8 cellular contexts compared by ENCODE assay signal in genomic region chr6:27839303-27840081, GRCh38.
A peak's percentile ranks its signal among the peaks of the same experiment; 100 is the strongest.
DNase-seq lines count a peak whose midpoint lies in the region; ATAC-seq, FAIRE-seq and TF ChIP-seq lines count a peak whose summit lies in the region.

No MANE protein-coding gene starts in this region.

- ATAC-seq in pancreas, result peak in 3 of 4 donors; percentile 19 to 37 (median 28)

- H3K27ac ChIP-seq in SJSA1, result peak overlapping the region; percentile 96
- peak overlapping the region; percentile 95 to 97 (median 96) for H3K27ac ChIP-seq in esophagus squamous epithelium
- H3K27ac ChIP-seq in pancreas, result peak overlapping the region; percentile 88 to 97 (median 96)

- peak; percentile 42 for DNase-seq in D341Med (ENCODE audit: low spot score)
- DNase-seq in HK-2 (ENCODE audit: unreplicated experiment), result peak; percentile 59
- DNase-seq in SJSA1 (ENCODE audit: low read depth in 1 of 2, low spot score in 2 of 2), result peak; percentile 82 to 87
- DNase-seq in esophagus squamous epithelium (lab: John Stamatoyannopoulos, UW), result no peak
- peak in 2 of 6 donors; percentile 48 to 53 for DNase-seq in pancreas
- no peak for DNase-seq in NCI-H345 treated with DMSO at 0.1 percent for 48 hours (lab: John Stamatoyannopoulos, UW; ENCODE audit: unreplicated experiment)
- DNase-seq in NCI-H345 (lab: John Stamatoyannopoulos, UW), result no peak
- no peak for DNase-seq in NCI-H2107 (lab: John Stamatoyannopoulos, UW)

- H3K9me3 ChIP-seq in SJSA1 (replicated peaks) (no peaks in the 10 kb centered on the region), esophagus squamous epithelium (no peaks in the 10 kb centered on the region), pancreas (no peaks in the 10 kb centered on the region)

- intact Hi-C loops in esophagus squamous epithelium (cut with DNase I), result no loop called here
- intact Hi-C loops in pancreas (cut with DNase I), result no loop called here

- no peaks in the 10 kb centered on the region for H3K27me3 ChIP-seq in SJSA1 (replicated peaks)
- H3K27me3 ChIP-seq in esophagus squamous epithelium, result no peaks in the 10 kb centered on the region
- H3K27me3 ChIP-seq in pancreas, result no peaks in the 10 kb centered on the region

- no peak for FAIRE-seq in pancreas (lab: Jason Lieb, UNC)

- TF ChIP-seq CTCF in esophagus squamous epithelium (IDR thresholded peaks at IDR 0.05), result no peak
- TF ChIP-seq CTCF in pancreas (IDR thresholded peaks at IDR 0.05), result no peak

- 2% methylated on average over 21 of the region's 21 CpGs for WGBS in esophagus squamous epithelium, 2 donors
- 1 to 3% methylated on average over 21 of the region's 21 CpGs for WGBS in pancreas, 2 donors

- peaks cover 11% of the 10 kb centered on the region for H3K4me1 ChIP-seq in SJSA1 (replicated peaks)
- peaks cover 8 to 42% (median 11%) of the 10 kb centered on the region in 3 donors for H3K4me1 ChIP-seq in esophagus squamous epithelium
- peaks cover 0 to 15% (median 9%) of the 10 kb centered on the region in 3 donors for H3K4me1 ChIP-seq in pancreas

- peak overlapping the region; percentile 53 for H3K4me3 ChIP-seq in SJSA1
- peak overlapping the region; percentile 56 to 83 (median 68) for H3K4me3 ChIP-seq in esophagus squamous epithelium
- H3K4me3 ChIP-seq in pancreas, result peak overlapping the region; percentile 24 to 59 (median 39)

- TF ChIP-seq POLR2A in esophagus squamous epithelium (IDR thresholded peaks at IDR 0.05), result no peak

- H3K36me3 ChIP-seq in SJSA1 (peaks cover 9% of the 10 kb centered on the region; the same call in 1 of the 2 replicates), esophagus squamous epithelium (no peaks in the 10 kb centered on the region), pancreas (no peaks in the 10 kb centered on the region)

Comparison
In these comparisons a context has a peak if more than half of its experiments do, and no peak if none do; other contexts are left out.
1. DNase-seq: peak in D341Med (single experiment), HK-2 (single experiment) and SJSA1 (2 of 2); none in esophagus squamous epithelium (single experiment), NCI-H345 treated with DMSO at 0.1 percent for 48 hours (single experiment), NCI-H345 (single experiment) and NCI-H2107 (single experiment).
2. Peak in every context shown above with its lines, with median percentiles within 50 percentile points of each other: H3K27ac ChIP-seq and H3K4me3 ChIP-seq.